In genomic region chr7:111729483-111729882, GRCh38 we compare ENCODE assay signal across 25 cellular contexts.
DNase-seq lines count a peak whose midpoint lies in the region; ATAC-seq, FAIRE-seq and TF ChIP-seq lines count a peak whose summit lies in the region.
"Had no signal": no experiment of that assay in that cellular context is flagged by ENCODE, and none has a peak within 500 bp of the region (broad histone marks: within the 10 kb centered on the region; RNA-seq: fewer than 3 reads in every experiment).

No MANE protein-coding gene starts in this region.

- CTCF ChIA-PET in K562 (lab: Yijun Ruan, JAX; ENCODE audit: low intra/inter-chr PET ratio): interaction anchor here (1.0 to 2.6 kb wide), 3 partner anchors 12 to 1639 kb away, joined by 4 to 11 read pairs (median 10); no protein-coding TSS in a partner anchor

- H3K18ac ChIP-seq in mesendoderm (ENCODE audit: low read length): no peak overlapping the region

- H3K9ac ChIP-seq in DND-41 (ENCODE audit: low read depth, low read length): no peak overlapping the region
- H3K9ac ChIP-seq in OCI-LY1 (ENCODE audit: low read length): no peak overlapping the region
- peak overlapping the region in 1 of 2 experiments; percentile 63; a peak in 2 of 4 replicates for H3K9ac ChIP-seq in K562 (ENCODE audit: insufficient read depth in 1 of 2, low read depth in 2 of 2, low read length in 2 of 2)
- no peak overlapping the region for H3K9ac ChIP-seq in mesendoderm (ENCODE audit: low read length)
- H3K9ac ChIP-seq: KMS-11 had no signal

- H3K23ac ChIP-seq in mesendoderm (ENCODE audit: low read length): no peak overlapping the region

- no peaks in the 10 kb centered on the region for H3K36me3 ChIP-seq in DND-41 (ENCODE audit: insufficient read depth, low read length)
- no peaks in the 10 kb centered on the region for H3K36me3 ChIP-seq in OCI-LY1 (ENCODE audit: insufficient read depth, low read length)
- H3K36me3 ChIP-seq in K562 (ENCODE audit: control insufficient read depth, insufficient read depth, low read length): no peaks in the 10 kb centered on the region
- peaks cover 5% of the 10 kb centered on the region for H3K36me3 ChIP-seq in mesendoderm (ENCODE audit: control insufficient read depth, insufficient read depth, low read length)
- H3K36me3 ChIP-seq in thyroid gland: no peaks in the 10 kb centered on the region
- H3K36me3 ChIP-seq: SJSA1 had no signal

- H3K4me1 ChIP-seq in DND-41 (ENCODE audit: insufficient read depth, low read length): peaks cover 8% of the 10 kb centered on the region
- peaks cover 6% of the 10 kb centered on the region for H3K4me1 ChIP-seq in OCI-LY1 (ENCODE audit: insufficient read depth, low read length, severe bottlenecking)
- peaks cover 3 to 10% of the 10 kb centered on the region in 2 experiments; a peak in 3 of 5 replicates for H3K4me1 ChIP-seq in K562 (replicated peaks in 1 of 2; ENCODE audit: control insufficient read depth in 2 of 2, insufficient read depth in 2 of 2, low read length in 2 of 2)
- no peaks in the 10 kb centered on the region for H3K4me1 ChIP-seq in mesendoderm (ENCODE audit: control insufficient read depth, low read depth, low read length)
- no peaks in the 10 kb centered on the region for H3K4me1 ChIP-seq in thyroid gland
- H3K4me1 ChIP-seq: SJSA1 had no signal

- no TSS peak for BruUV-seq in K562 (replicated peaks; lab: Mats Ljungman, UMichigan)

- H3K79me1 ChIP-seq in mesendoderm (ENCODE audit: low read length): no peaks in the 10 kb centered on the region

- H4K5ac ChIP-seq in mesendoderm (ENCODE audit: low read length): no peak overlapping the region

- no peak overlapping the region for H2BK120ac ChIP-seq in mesendoderm (ENCODE audit: low read depth, low read length)

- 0 out of 4 replicates have a peak, but pooled peaks of 1 of the 2 experiments have one; percentile 11 for TF ChIP-seq RAD21 in K562 (CRISPR knock-in tag; conservative IDR thresholded peaks at IDR 0.05 in 1 of 2, IDR thresholded peaks at IDR 0.05 in 1 of 2)

- no peaks in the 10 kb centered on the region for H4K20me1 ChIP-seq in DND-41 (ENCODE audit: insufficient read depth, low read length)
- no peaks in the 10 kb centered on the region for H4K20me1 ChIP-seq in OCI-LY1 (ENCODE audit: insufficient read depth, low read length)
- no peaks in the 10 kb centered on the region for H4K20me1 ChIP-seq in K562 (replicated peaks; ENCODE audit: control insufficient read depth, insufficient read depth, low read length)

- intact Hi-C loops in K562 (cut with micrococcal nuclease) (no loop called here), thyroid gland (cut with DNase I) (no loop called here), left ventricle myocardium superior (cut with micrococcal nuclease) (no loop called here)

- no peak overlapping the region for H3K27ac ChIP-seq in DND-41 (ENCODE audit: low read length)
- no peak overlapping the region for H3K27ac ChIP-seq in OCI-LY1 (ENCODE audit: low read depth, low read length, poor library complexity, severe bottlenecking)
- H3K27ac ChIP-seq in K562 (ENCODE audit: extremely low read depth, low read depth, low read length): no peak overlapping the region
- no peak overlapping the region for H3K27ac ChIP-seq in mesendoderm (ENCODE audit: low read depth, low read length)
- H3K27ac ChIP-seq in thyroid gland: no peak overlapping the region
- H3K27ac ChIP-seq: C4-2B, KMS-11, SJSA1 had no signal

- no peak overlapping the region for H3K4ac ChIP-seq in mesendoderm (ENCODE audit: low read depth, low read length)

- TF ChIP-seq CTCF in DND-41 (IDR thresholded peaks at IDR 0.05; ENCODE audit: borderline replicate concordance, extremely low read depth, low read length, poor library complexity, severe bottlenecking): no peak
- TF ChIP-seq CTCF in OCI-LY1 (IDR thresholded peaks at IDR 0.05; ENCODE audit: low read length): peak; percentile 49
- peak; percentile 43 to 50 (median 46); a peak in 4 of 6 replicates for TF ChIP-seq CTCF in K562 (IDR thresholded peaks at IDR 0.05 in 2 of 3, conservative IDR thresholded peaks at IDR 0.05 in 1 of 3; ENCODE audit: insufficient read depth in 2 of 3, low read depth in 1 of 3, low read length in 3 of 3)
- TF ChIP-seq CTCF in thyroid gland (IDR thresholded peaks at IDR 0.05): no peak

- no peak overlapping the region for H3K4me2 ChIP-seq in DND-41 (ENCODE audit: insufficient read depth, low read length)
- no peak overlapping the region for H3K4me2 ChIP-seq in OCI-LY1 (ENCODE audit: low read length)
- H3K4me2 ChIP-seq in K562 (ENCODE audit: insufficient read depth, low read length): no peak overlapping the region
- H3K4me2 ChIP-seq in mesendoderm (ENCODE audit: low read length): no peak overlapping the region
- H3K4me2 ChIP-seq: KMS-11 had no signal

- TF ChIP-seq EP300 in K562 (IDR thresholded peaks at IDR 0.05; ENCODE audit: low read length): no peak

- no peaks in the 10 kb centered on the region for H3K27me3 ChIP-seq in DND-41 (ENCODE audit: insufficient read depth, low read length, poor library complexity)
- H3K27me3 ChIP-seq in OCI-LY1 (ENCODE audit: insufficient read depth, low read length): no peaks in the 10 kb centered on the region
- H3K27me3 ChIP-seq in K562 (ENCODE audit: control insufficient read depth in 2 of 2, insufficient read depth in 2 of 2, low read length in 2 of 2): no peaks in the 10 kb centered on the region
- no peaks in the 10 kb centered on the region for H3K27me3 ChIP-seq in mesendoderm (ENCODE audit: insufficient read depth, low read length, poor library complexity)
- H3K27me3 ChIP-seq in thyroid gland: no peaks in the 10 kb centered on the region

- H3K9me3 ChIP-seq in DND-41 (ENCODE audit: insufficient read depth, low read length, severe bottlenecking) (no peaks in the 10 kb centered on the region), OCI-LY1 (ENCODE audit: low read length) (no peaks in the 10 kb centered on the region), K562 (replicated peaks; ENCODE audit: control insufficient read depth, insufficient read depth, low read depth, low read length) (no peaks in the 10 kb centered on the region), thyroid gland (no peaks in the 10 kb centered on the region)
- H3K9me3 ChIP-seq: SJSA1 had no signal

- H2BK15ac ChIP-seq in mesendoderm (replicated peaks; ENCODE audit: low read depth): no peak overlapping the region

- DNase-seq in DND-41 (no peak), K562 (ENCODE audit: extremely low read depth in 1 of 4, low spot score in 3 of 4) (peak in 1 of 4 experiments; percentile 41), mesendoderm (peak; percentile 10), thyroid gland (no peak), hypothalamus (lab: John Stamatoyannopoulos, UW) (no peak), left ventricle myocardium superior (no peak)
- DNase-seq: AML-193; CD8-positive, alpha-beta memory T cell; GDM1; NCI-H1092 treated with DMSO at 0.1 percent for 48 hours; NCI-H1436 treated with DMSO at 0.1 percent for 48 hours; NCI-H1930; NCI-H2227 treated with DMSO at 0.1 percent for 48 hours; NCI-H510A; NCI-H748 treated with DMSO at 0.1 percent for 48 hours; NK-92 treated with Interleukin-12 subunit alpha and Interleukin-12 subunit beta, amount 100 ng/mL, for 24 hours; OCI-M1 had no signal

- H3K9me1 ChIP-seq in K562 (ENCODE audit: control insufficient read depth, insufficient read depth, low read length): no peaks in the 10 kb centered on the region

- H3K79me2 ChIP-seq in DND-41 (ENCODE audit: insufficient read depth, low read length) (no peaks in the 10 kb centered on the region), OCI-LY1 (ENCODE audit: insufficient read depth, low read length) (no peaks in the 10 kb centered on the region), K562 (ENCODE audit: control insufficient read depth, insufficient read depth, low read length) (no peaks in the 10 kb centered on the region), mesendoderm (ENCODE audit: control insufficient read depth, insufficient read depth, low read length) (no peaks in the 10 kb centered on the region)

- no peak overlapping the region for H3K4me3 ChIP-seq in DND-41 (ENCODE audit: low read depth in 1 of 2, low read length in 2 of 2)
- H3K4me3 ChIP-seq in OCI-LY1 (ENCODE audit: low read depth, low read length, poor library complexity, severe bottlenecking): no peak overlapping the region
- H3K4me3 ChIP-seq in K562: no peak overlapping the region
- no peak overlapping the region for H3K4me3 ChIP-seq in mesendoderm (ENCODE audit: low read length)
- H3K4me3 ChIP-seq in thyroid gland (replicated peaks in 1 of 3): no peak overlapping the region
- H3K4me3 ChIP-seq: SJSA1 had no signal

- FAIRE-seq in K562 (lab: Jason Lieb, UNC): no peak
- FAIRE-seq: GM19239, H54, HTR-8/SVneo had no signal

- H3K56ac ChIP-seq in mesendoderm (ENCODE audit: low read length): no peak overlapping the region

- 36% methylated on average over 7 of the region's 7 CpGs for WGBS in K562 (ENCODE audit: insufficient coverage, low coverage, missing lambda C conversion rate)
- WGBS in mesendoderm (ENCODE audit: extremely low coverage, insufficient coverage, low lambda C conversion rate): no CpG with 5 or more reads among the region's 7 CpGs
- WGBS in thyroid gland, 2 donors: 85 to 87% methylated on average over 7 of the region's 7 CpGs

- POLR2A ChIA-PET in K562 (lab: Yijun Ruan, JAX): interaction anchor here (0.6 to 1.8 kb wide), 4 partner anchors 22 to 230 kb away, joined by 3 to 5 read pairs (median 3); no protein-coding TSS in a partner anchor

- in situ Hi-C loops in K562 (cut with MboI): no loop called here

- H2BK5ac ChIP-seq in mesendoderm (ENCODE audit: low read length): no peak overlapping the region

- H3F3A ChIP-seq in OCI-LY1 (ENCODE audit: insufficient read depth, low read length): no peaks in the 10 kb centered on the region

- no peak for TF ChIP-seq POLR2A in K562 (conservative IDR thresholded peaks at IDR 0.05)
- TF ChIP-seq POLR2A in thyroid gland (IDR thresholded peaks at IDR 0.05): no peak

- H4K8ac ChIP-seq in mesendoderm (ENCODE audit: low read depth, low read length): no peak overlapping the region

- H2AK5ac ChIP-seq in mesendoderm (ENCODE audit: low read length): no peak overlapping the region

- ATAC-seq in DND-41 (ENCODE audit: insufficient read depth, low read depth) (0 out of 3 replicates have a peak, but pooled peaks have one; percentile 29), K562 (peak; percentile 78), left ventricle myocardium superior (no peak)
- ATAC-seq: Right ventricle myocardium inferior had no signal

- no peaks in the 10 kb centered on the region for H3K9me2 ChIP-seq in OCI-LY1 (ENCODE audit: low read depth, low read length)

- H2AFZ ChIP-seq in DND-41 (ENCODE audit: low read depth, low read length) (no peak overlapping the region), OCI-LY1 (ENCODE audit: low read length) (no peak overlapping the region), K562 (ENCODE audit: low read depth, low read length) (peak overlapping the region; percentile 64)

TF ChIP-seq in K562, 482 proteins besides CTCF, POLR2A, EP300 and RAD21 (continues in another document):
- TF ChIP-seq HMGN3 (IDR thresholded peaks at IDR 0.05; ENCODE audit: borderline replicate concordance, extremely low read depth, insufficient read length, low read depth, low read length): no peak

Comparison
In these comparisons a context has a peak if more than half of its experiments do, and no peak if none do; other contexts are left out.
1. CTCF ChIP-seq: peak in OCI-LY1 (single experiment) and K562 (3 of 3); none in DND-41 (single experiment) and thyroid gland (0 of 6).